In genomic region chr10:442209-442608, GRCh38 we compare ENCODE assay signal across 26 cellular contexts.
"Had no signal": no experiment of that assay in that cellular context is flagged by ENCODE, and none has a peak within 500 bp of the region (broad histone marks: within the 10 kb centered on the region; RNA-seq: fewer than 3 reads in every experiment).

No MANE protein-coding gene starts in this region.

- ATAC-seq: activated CD8-positive, alpha-beta T cell treated with anti-CD3 and anti-CD28 coated beads for 36 hours; activated T-cell treated with anti-CD3 and anti-CD28 coated beads, Interleukin-2, amount 50 U/mL, for 4 hours; activated T-helper 17 cell treated with anti-CD3 and anti-CD28 coated beads, Interleukin-2, amount 50 U/mL, for 72 hours; esophagus mucosa had no signal

- H3K36me3 ChIP-seq: brain microvascular endothelial cell had no signal

- H3K27me3 ChIP-seq: brain microvascular endothelial cell, dorsolateral prefrontal cortex had no signal

- H3K4me3 ChIP-seq: coronary artery, dorsolateral prefrontal cortex had no signal

- H3K27ac ChIP-seq: brain microvascular endothelial cell, coronary artery, dorsolateral prefrontal cortex had no signal

- DNase-seq: activated CD4-positive, alpha-beta T cell treated with anti-CD3 and anti-CD28 coated beads for 4 hours; activated CD4-positive, alpha-beta T cell treated with anti-CD3 and anti-CD28 coated beads, Interleukin-2, amount 50 U/mL, for 1 hour; activated CD4-positive, alpha-beta T cell treated with anti-CD3 and anti-CD28 coated beads, Interleukin-2, amount 50 U/mL, for 48 hours; activated CD4-positive, CD25-positive, alpha-beta regulatory T cell; activated CD4-positive, CD25-positive, alpha-beta regulatory T cell treated with anti-CD3 and anti-CD28 coated beads, Interleukin-2, amount 50 U/mL, for 72 hours; activated CD8-positive, alpha-beta memory T cell treated with anti-CD3 and anti-CD28 coated beads for 24 hours; activated CD8-positive, alpha-beta T cell treated with anti-CD3 and anti-CD28 coated beads for 36 hours; activated effector memory CD4-positive, alpha-beta T cell treated with Interleukin-2 at 50 U/mL for 16 hours; activated gamma-delta T cell treated with Interleukin-2 at 50 U/mL for 16 hours; activated naive CD4-positive, alpha-beta T cell treated with anti-CD3 and anti-CD28 coated beads, Interleukin-2, amount 50 U/mL, for 16 hours; activated naive CD4-positive, alpha-beta T cell treated with Interleukin-2 at 50 U/mL for 16 hours; activated T-cell treated with anti-CD3 and anti-CD28 coated beads, Interleukin-2, amount 50 U/mL, for 4 hours; amniotic stem cell; anterior cingulate cortex; brain microvascular endothelial cell; dorsolateral prefrontal cortex; effector memory CD4-positive, alpha-beta T cell; endodermal cell; foreskin fibroblast; T-helper 2 cell had no signal

- FAIRE-seq: astrocyte, bronchial epithelial cell, frontal cortex had no signal
